In genomic region chr15:75693501-75694240, GRCh38 we compare ENCODE assay signal across 10 cellular contexts. TPM values are rescaled to one million over a fixed set of nuclear protein-coding genes. Genes with fewer than 3 reads are reported as not detected.
A peak's percentile ranks its signal among the peaks of the same experiment; 100 is the strongest.
DNase-seq lines count a peak whose midpoint lies in the region; ATAC-seq and TF ChIP-seq lines count a peak whose summit lies in the region.
"Had no signal": no experiment of that assay in that cellular context is flagged by ENCODE, and none has a peak within 500 bp of the region (broad histone marks: within the 10 kb centered on the region; RNA-seq: fewer than 3 reads in every experiment).

No MANE protein-coding gene starts in this region.

- DNase-seq in AG20443 (ENCODE audit: low spot score) (peak; percentile 57), NB4 (ENCODE audit: low read depth) (peak; percentile 61), choroid plexus epithelial cell (ENCODE audit: low read depth) (peak; percentile 50), mesothelial cell of epicardium (ENCODE audit: low spot score in 2 of 2, unreplicated experiment in 2 of 2) (no peak), Karpas-422 (no peak), DMS53 (lab: John Stamatoyannopoulos, UW) (no peak)
- DNase-seq in CD4-positive, alpha-beta T cell = no peak
- DNase-seq: SIG-M5 had no signal

- no peaks in the 10 kb centered on the region; the same call in 1 of the 2 replicates for H3K4me1 ChIP-seq in Karpas-422 (ENCODE audit: low read length)

- H2AFZ ChIP-seq in Karpas-422 (ENCODE audit: low read length) = no peak overlapping the region

- no peak for TF ChIP-seq CTCF in NB4 (IDR thresholded peaks at IDR 0.05; ENCODE audit: low read depth, low read length)
- TF ChIP-seq CTCF in choroid plexus epithelial cell (conservative IDR thresholded peaks at IDR 0.05; ENCODE audit: low read depth, low read length) = no peak
- no peak for TF ChIP-seq CTCF in mesothelial cell of epicardium (IDR thresholded peaks at IDR 0.05; ENCODE audit: unreplicated experiment)
- no peak for TF ChIP-seq CTCF in CD4-positive, alpha-beta T cell (IDR thresholded peaks at IDR 0.05)

- no peaks in the 10 kb centered on the region for H3K9me2 ChIP-seq in Karpas-422 (replicated peaks; ENCODE audit: insufficient read depth, low read length)

- no peak overlapping the region for H3K4me2 ChIP-seq in Karpas-422 (ENCODE audit: low read depth, low read length, poor library complexity, severe bottlenecking)

- no peaks in the 10 kb centered on the region for H3K9me3 ChIP-seq in Karpas-422 (ENCODE audit: low read length)
- H3K9me3 ChIP-seq in CD4-positive, alpha-beta T cell (ENCODE audit: control insufficient read depth, low read length) = no peaks in the 10 kb centered on the region

- TF ChIP-seq POLR2A in NB4 (IDR thresholded peaks at IDR 0.05; ENCODE audit: extremely low read depth, insufficient read length) = no peak

- CTCF ChIA-PET in CD4-positive, alpha-beta T cell (lab: Charles Lee) = interaction anchor here (1.2 kb wide), 1 partner anchor 8 kb away, joined by 3 read pairs; no protein-coding TSS in a partner anchor

- no peaks in the 10 kb centered on the region for H3K27me3 ChIP-seq in Karpas-422 (ENCODE audit: low read length)
- peaks cover 4% of the 10 kb centered on the region for H3K27me3 ChIP-seq in CD4-positive, alpha-beta T cell (ENCODE audit: control insufficient read depth, insufficient read depth, low read length)

- no peak overlapping the region for H3K9ac ChIP-seq in Karpas-422 (ENCODE audit: low read length)

- no peaks in the 10 kb centered on the region for H3K36me3 ChIP-seq in Karpas-422 (ENCODE audit: insufficient read depth, low read length)

- H3K4me3 Mint-ChIP-seq in mesothelial cell of epicardium = no peak overlapping the region
- H3K4me3 Mint-ChIP-seq in CD4-positive, alpha-beta T cell = no peak overlapping the region

- peaks cover 1% of the 10 kb centered on the region for H3K27me3 Mint-ChIP-seq in mesothelial cell of epicardium (ENCODE audit: low read depth)
- H3K27me3 Mint-ChIP-seq in CD4-positive, alpha-beta T cell = peaks cover 21% of the 10 kb centered on the region

- no peak for ATAC-seq in HG02678 (IDR thresholded peaks at IDR 0.05; ENCODE audit: unreplicated experiment)
- no peak for ATAC-seq in CD4-positive, alpha-beta T cell (ENCODE audit: poor library complexity)

- H3K36me3 Mint-ChIP-seq in mesothelial cell of epicardium = no peaks in the 10 kb centered on the region
- H3K36me3 Mint-ChIP-seq in CD4-positive, alpha-beta T cell (ENCODE audit: low read depth) = no peaks in the 10 kb centered on the region

- no peak overlapping the region for H3K27ac ChIP-seq in Karpas-422 (ENCODE audit: low read length)
- no peak overlapping the region for H3K27ac ChIP-seq in CD4-positive, alpha-beta T cell (ENCODE audit: low read depth, low read length)

- H4K20me1 ChIP-seq in Karpas-422 (ENCODE audit: insufficient read depth, low read depth, low read length) = no peaks in the 10 kb centered on the region

- H3K4me1 Mint-ChIP-seq in mesothelial cell of epicardium = peaks cover 31% of the 10 kb centered on the region
- peaks cover 7% of the 10 kb centered on the region for H3K4me1 Mint-ChIP-seq in CD4-positive, alpha-beta T cell (ENCODE audit: low read depth)

- intact Hi-C loops in CD4-positive, alpha-beta T cell (cut with DNase I, micrococcal nuclease) = no loop called here

- H3K27ac Mint-ChIP-seq in mesothelial cell of epicardium = peak overlapping the region; percentile 74
- H3K27ac Mint-ChIP-seq in CD4-positive, alpha-beta T cell = no peak overlapping the region
- H3K27ac Mint-ChIP-seq: activated T-helper 2 cell treated with anti-CD3 and anti-CD28 coated beads, Interferon-gamma antibody, Interleukin-2, Interleukin-4, amounts not matched to agents 10 μg/mL and 5 μg/mL and 100 μg/mL, durations not matched to agents 14 hours and 24 hours and 36 hours had no signal

- H3K9me3 Mint-ChIP-seq in mesothelial cell of epicardium = no peaks in the 10 kb centered on the region
- no peaks in the 10 kb centered on the region for H3K9me3 Mint-ChIP-seq in CD4-positive, alpha-beta T cell
- H3K9me3 Mint-ChIP-seq: activated T-helper 2 cell treated with anti-CD3 and anti-CD28 coated beads, Interferon-gamma antibody, Interleukin-2, Interleukin-4, amounts not matched to agents 10 μg/mL and 5 μg/mL and 100 μg/mL, durations not matched to agents 14 hours and 24 hours and 36 hours had no signal

- H3K4me3 ChIP-seq in NB4 (ENCODE audit: low read depth, low read length) = no peak overlapping the region
- H3K4me3 ChIP-seq in choroid plexus epithelial cell (ENCODE audit: low read depth, low read length) = no peak overlapping the region
- no peak overlapping the region for H3K4me3 ChIP-seq in Karpas-422 (ENCODE audit: low read length)

- H3K79me2 ChIP-seq in Karpas-422 (ENCODE audit: low read length) = no peaks in the 10 kb centered on the region

- POLR2A ChIA-PET in CD4-positive, alpha-beta T cell (lab: Charles Lee) = no interaction called here

RNA-seq across cellular contexts. Expression of gene CSPG4, which starts 19.0 kb away (rescaled TPM):
- 11.3 to 11.8 TPM (median 11.4 TPM) in 3 replicates for total RNA-seq in mesothelial cell of epicardium
- total RNA-seq in Karpas-422 (2014; rRNA removed; shearing (Covaris generic); ENCODE audit: low replicate concordance) = 0.11 TPM in 1 of 2 replicates, not detected in the other
- not detected for total RNA-seq in CD4-positive, alpha-beta T cell

RNA-seq across cellular contexts. Expression of gene SNX33, which starts 46.0 kb away (rescaled TPM):
- total RNA-seq in mesothelial cell of epicardium = 22.1 to 23.3 TPM (median 22.8 TPM) in 3 replicates
- 0.07 TPM in 1 of 2 replicates, not detected in the other for total RNA-seq in Karpas-422 (2014; rRNA removed; shearing (Covaris generic); ENCODE audit: low replicate concordance)
- under 1 TPM; 0.59 to 0.82 TPM for total RNA-seq in CD4-positive, alpha-beta T cell

RNA-seq across cellular contexts. Expression of gene IMP3, which starts 53.6 kb away (rescaled TPM):
- 38.6 to 43.6 TPM (median 39.0 TPM) in 3 replicates for total RNA-seq in mesothelial cell of epicardium
- total RNA-seq in Karpas-422 (2014; rRNA removed; shearing (Covaris generic); ENCODE audit: low replicate concordance) = 82.7 and 119 TPM in 2 replicates
- 10 to 100 TPM; 48.4 to 50.4 TPM for total RNA-seq in CD4-positive, alpha-beta T cell

Comparison
In these comparisons a context has a peak if more than half of its experiments do, and no peak if none do; other contexts are left out.
1. DNase-seq: peak in AG20443 (single experiment), NB4 (single experiment) and choroid plexus epithelial cell (single experiment); none in mesothelial cell of epicardium (0 of 2), Karpas-422 (single experiment), DMS53 (single experiment) and CD4-positive, alpha-beta T cell (0 of 10).
2. RNA of gene CSPG4, which starts 19.0 kb away (total RNA-seq): 11.3 to 11.8 TPM in mesothelial cell of epicardium; not detected in CD4-positive, alpha-beta T cell and 0.11 TPM in Karpas-422; every median in the first group is over 10 times any median in the second.
3. RNA of gene SNX33, which starts 46.0 kb away (total RNA-seq): 22.1 to 23.3 TPM in mesothelial cell of epicardium; 0.59 to 0.82 TPM in CD4-positive, alpha-beta T cell and 0.07 TPM in Karpas-422; every median in the first group is over 10 times any median in the second.